In genomic region chr18:30094556-30094955, GRCh38 we compare ENCODE assay signal across 1 cellular context.
TF ChIP-seq lines count a peak whose summit lies in the region.

No MANE protein-coding gene starts in this region.

TF ChIP-seq in H1, 55 proteins besides CTCF, POLR2A, EP300 and RAD21 (continued from another document):
- TF ChIP-seq CHD7 (IDR thresholded peaks at IDR 0.05; ENCODE audit: insufficient replicate concordance, low read length) (no peak), SP2 (IDR thresholded peaks at IDR 0.05; ENCODE audit: low read length) (no peak), POLR2AphosphoS5 (IDR thresholded peaks at IDR 0.05; ENCODE audit: low read depth, low read length) (no peak), RXRA (IDR thresholded peaks at IDR 0.05; ENCODE audit: insufficient read depth, low read depth, low read length) (no peak), PHF8 (conservative IDR thresholded peaks at IDR 0.05; ENCODE audit: low read depth, low read length) (no peak), CBX8 (IDR thresholded peaks at IDR 0.05; ENCODE audit: borderline replicate concordance, low read depth, low read length) (no peak), CHD2 (IDR thresholded peaks at IDR 0.05; ENCODE audit: low read length) (no peak), HDAC6 (IDR thresholded peaks at IDR 0.05; ENCODE audit: low read depth, low read length) (no peak), ASH2L (IDR thresholded peaks at IDR 0.05; ENCODE audit: low read length) (no peak), NRF1 (IDR thresholded peaks at IDR 0.05; ENCODE audit: low read depth, low read length) (no peak), ATF3 (IDR thresholded peaks at IDR 0.05; ENCODE audit: insufficient read depth, low read depth, low read length) (no peak), TCF12 (IDR thresholded peaks at IDR 0.05; ENCODE audit: low read depth, low read length) (no peak), ZNF274 (IDR thresholded peaks at IDR 0.05; ENCODE audit: borderline replicate concordance, extremely low read depth, low read length) (no peak), KDM4A (IDR thresholded peaks at IDR 0.05; ENCODE audit: low read depth, low read length, severe bottlenecking) (no peak)
